ENCODE assay signal across 9 cellular contexts in the genomic region with DNA sequence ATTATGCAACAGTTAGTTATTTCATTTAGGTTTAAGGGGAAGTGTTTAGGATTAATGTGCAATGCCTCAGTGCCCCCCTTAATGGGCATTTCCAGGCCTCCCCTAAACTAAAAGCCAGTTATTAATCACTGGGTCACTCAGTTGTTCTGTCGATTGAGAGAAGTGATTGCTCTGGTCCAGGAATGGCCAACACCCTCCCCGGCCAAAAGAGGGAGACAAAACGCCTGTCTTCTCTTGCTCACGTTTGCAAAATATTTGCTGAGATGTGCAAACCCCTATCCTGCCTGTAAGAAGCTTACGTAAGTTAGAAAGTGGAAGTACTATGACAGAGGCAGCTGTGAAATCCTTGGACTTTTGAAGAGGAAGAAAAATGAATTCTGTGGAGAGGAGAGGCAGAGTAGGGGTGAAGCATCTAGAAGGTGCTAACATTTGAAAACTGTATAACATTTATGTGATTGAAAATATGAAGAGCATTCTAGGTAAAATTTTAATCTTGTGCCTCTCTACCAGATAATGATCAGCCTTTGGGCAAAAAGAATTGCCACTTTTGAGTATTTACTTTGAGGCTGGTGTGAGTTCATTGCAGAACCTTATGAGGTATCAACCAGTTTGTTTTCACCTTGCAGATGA. TPM values are rescaled to one million over a fixed set of nuclear protein-coding genes. Genes with fewer than 3 reads are reported as not detected.
A peak's percentile ranks its signal among the peaks of the same experiment; 100 is the strongest.
DNase-seq lines count a peak whose midpoint lies in the region; ATAC-seq and TF ChIP-seq lines count a peak whose summit lies in the region.
"Had no signal": no experiment of that assay in that cellular context is flagged by ENCODE, and none has a peak within 500 bp of the region (broad histone marks: within the 10 kb centered on the region; RNA-seq: fewer than 3 reads in every experiment).

No MANE protein-coding gene starts in this region.

- no peaks in the 10 kb centered on the region for H3K4me1 ChIP-seq in neural progenitor cell
- H3K4me1 ChIP-seq: psoas muscle had no signal

- no peaks in the 10 kb centered on the region for H3F3A ChIP-seq in neural progenitor cell (ENCODE audit: low read depth)

- H3K4me3 Mint-ChIP-seq in activated CD4-positive, alpha-beta T cell treated with anti-CD3 and anti-CD28 coated beads, Interleukin-2, amount 10 ng/mL, durations not matched to agents 24 days and 14 days: no peak overlapping the region
- no peak overlapping the region for H3K4me3 Mint-ChIP-seq in activated CD4-positive, alpha-beta T cell treated with anti-CD3 and anti-CD28 coated beads, Interleukin-2, amount 10 ng/mL, durations not matched to agents 7 days and 5 days
- no peak overlapping the region for H3K4me3 Mint-ChIP-seq in endothelial cell (ENCODE audit: unreplicated experiment)
- no peak overlapping the region for H3K4me3 Mint-ChIP-seq in neural progenitor cell

- no peaks in the 10 kb centered on the region for H3K9me3 Mint-ChIP-seq in activated CD4-positive, alpha-beta T cell treated with anti-CD3 and anti-CD28 coated beads, Interleukin-2, amount 10 ng/mL, durations not matched to agents 24 days and 14 days
- no peaks in the 10 kb centered on the region for H3K9me3 Mint-ChIP-seq in activated CD4-positive, alpha-beta T cell treated with anti-CD3 and anti-CD28 coated beads, Interleukin-2, amount 10 ng/mL, durations not matched to agents 7 days and 5 days
- H3K9me3 Mint-ChIP-seq in endothelial cell (ENCODE audit: unreplicated experiment) (no peaks in the 10 kb centered on the region), neural progenitor cell (no peaks in the 10 kb centered on the region)

- ATAC-seq in HG02938 (IDR thresholded peaks at IDR 0.05; ENCODE audit: unreplicated experiment): no peak

- no peak overlapping the region for H3K4me3 ChIP-seq in neural progenitor cell
- H3K4me3 ChIP-seq: psoas muscle had no signal

- no peak overlapping the region for H3K27ac ChIP-seq in neural progenitor cell
- H3K27ac ChIP-seq: psoas muscle had no signal

- no peaks in the 10 kb centered on the region for H3K36me3 Mint-ChIP-seq in activated CD4-positive, alpha-beta T cell treated with anti-CD3 and anti-CD28 coated beads, Interleukin-2, amount 10 ng/mL, durations not matched to agents 24 days and 14 days (ENCODE audit: low read depth)
- H3K36me3 Mint-ChIP-seq in activated CD4-positive, alpha-beta T cell treated with anti-CD3 and anti-CD28 coated beads, Interleukin-2, amount 10 ng/mL, durations not matched to agents 7 days and 5 days (ENCODE audit: low read depth): no peaks in the 10 kb centered on the region
- H3K36me3 Mint-ChIP-seq in endothelial cell (ENCODE audit: low read depth, unreplicated experiment): no peaks in the 10 kb centered on the region
- H3K36me3 Mint-ChIP-seq in neural progenitor cell: no peaks in the 10 kb centered on the region

- H3K27ac Mint-ChIP-seq in activated CD4-positive, alpha-beta T cell treated with anti-CD3 and anti-CD28 coated beads, Interleukin-2, amount 10 ng/mL, durations not matched to agents 24 days and 14 days: no peak overlapping the region
- H3K27ac Mint-ChIP-seq in activated CD4-positive, alpha-beta T cell treated with anti-CD3 and anti-CD28 coated beads, Interleukin-2, amount 10 ng/mL, durations not matched to agents 7 days and 5 days: no peak overlapping the region
- no peak overlapping the region for H3K27ac Mint-ChIP-seq in endothelial cell (ENCODE audit: unreplicated experiment)
- H3K27ac Mint-ChIP-seq in neural progenitor cell: no peak overlapping the region

- intact Hi-C loops in activated CD4-positive, alpha-beta T cell treated with anti-CD3 and anti-CD28 coated beads, Interleukin-2, amount 10 ng/mL, durations not matched to agents 24 days and 14 days (cut with micrococcal nuclease): no loop called here

- no peaks in the 10 kb centered on the region for H3K9me3 ChIP-seq in neural progenitor cell (ENCODE audit: low read depth)
- H3K9me3 ChIP-seq: psoas muscle had no signal

- DNase-seq in activated CD4-positive, alpha-beta T cell treated with anti-CD3 and anti-CD28 coated beads, Interleukin-2, amount 10 ng/mL, durations not matched to agents 24 days and 14 days: peak; percentile 54
- no peak for DNase-seq in activated CD4-positive, alpha-beta T cell treated with anti-CD3 and anti-CD28 coated beads, Interleukin-2, amount 10 ng/mL, durations not matched to agents 7 days and 5 days
- DNase-seq in NCI-H526 (lab: John Stamatoyannopoulos, UW) (peak; percentile 68 to 94), endothelial cell (ENCODE audit: low spot score) (peak; percentile 69), neural progenitor cell (ENCODE audit: low spot score) (peak; percentile 64), HPDE6-E6E7 (ENCODE audit: extremely low spot score) (no peak)
- no peak for DNase-seq in stimulated activated CD4-positive, alpha-beta T cell treated with anti-CD3 and anti-CD28 coated beads, Interleukin-12 subunit alpha, Interleukin-12 subunit beta, amount 100 ng/mL, for 4 hours
- DNase-seq: psoas muscle had no signal

- H3K4me2 ChIP-seq in neural progenitor cell: no peak overlapping the region

- no peaks in the 10 kb centered on the region for H3K27me3 Mint-ChIP-seq in activated CD4-positive, alpha-beta T cell treated with anti-CD3 and anti-CD28 coated beads, Interleukin-2, amount 10 ng/mL, durations not matched to agents 24 days and 14 days
- no peaks in the 10 kb centered on the region for H3K27me3 Mint-ChIP-seq in activated CD4-positive, alpha-beta T cell treated with anti-CD3 and anti-CD28 coated beads, Interleukin-2, amount 10 ng/mL, durations not matched to agents 7 days and 5 days
- no peaks in the 10 kb centered on the region for H3K27me3 Mint-ChIP-seq in endothelial cell (ENCODE audit: unreplicated experiment)
- no peaks in the 10 kb centered on the region for H3K27me3 Mint-ChIP-seq in neural progenitor cell (ENCODE audit: insufficient read depth, low read depth)

- no peaks in the 10 kb centered on the region for H3K27me3 ChIP-seq in neural progenitor cell

- no peaks in the 10 kb centered on the region for H4K20me1 ChIP-seq in neural progenitor cell (ENCODE audit: low read depth)

- H3K4me1 Mint-ChIP-seq in activated CD4-positive, alpha-beta T cell treated with anti-CD3 and anti-CD28 coated beads, Interleukin-2, amount 10 ng/mL, durations not matched to agents 24 days and 14 days: no peaks in the 10 kb centered on the region
- no peaks in the 10 kb centered on the region for H3K4me1 Mint-ChIP-seq in activated CD4-positive, alpha-beta T cell treated with anti-CD3 and anti-CD28 coated beads, Interleukin-2, amount 10 ng/mL, durations not matched to agents 7 days and 5 days
- H3K4me1 Mint-ChIP-seq in endothelial cell (ENCODE audit: unreplicated experiment): peaks cover 36% of the 10 kb centered on the region
- H3K4me1 Mint-ChIP-seq in neural progenitor cell: peaks cover 26% of the 10 kb centered on the region

- H3K36me3 ChIP-seq in neural progenitor cell: no peaks in the 10 kb centered on the region

- peak; percentile 32 for TF ChIP-seq CTCF in endothelial cell (IDR thresholded peaks at IDR 0.05; ENCODE audit: unreplicated experiment)
- peak; percentile 70 for TF ChIP-seq CTCF in neural progenitor cell (IDR thresholded peaks at IDR 0.05)

- no peak overlapping the region for H2AFZ ChIP-seq in neural progenitor cell (replicated peaks)

- H3K9ac ChIP-seq in neural progenitor cell: no peak overlapping the region

- CTCF ChIA-PET in activated CD4-positive, alpha-beta T cell treated with anti-CD3 and anti-CD28 coated beads, Interleukin-2, amount 10 ng/mL, durations not matched to agents 7 days and 5 days (lab: Charles Lee): no interaction called here

- no peaks in the 10 kb centered on the region for H3K79me2 ChIP-seq in neural progenitor cell (ENCODE audit: low read depth)

- POLR2A ChIA-PET in activated CD4-positive, alpha-beta T cell treated with anti-CD3 and anti-CD28 coated beads, Interleukin-2, amount 10 ng/mL, durations not matched to agents 7 days and 5 days (lab: Charles Lee): no interaction called here

RNA-seq across cellular contexts. Expression of a gene that starts 37.7 kb away (rescaled TPM):
- total RNA-seq in activated CD4-positive, alpha-beta T cell treated with anti-CD3 and anti-CD28 coated beads, Interleukin-2, amount 10 ng/mL, durations not matched to agents 24 days and 14 days: not detected in 2 replicates
- not detected for total RNA-seq in activated CD4-positive, alpha-beta T cell treated with anti-CD3 and anti-CD28 coated beads, Interleukin-2, amount 10 ng/mL, durations not matched to agents 7 days and 5 days
- total RNA-seq in endothelial cell (ENCODE audit: unreplicated experiment) (3.6 TPM), neural progenitor cell (ENCODE audit: low replicate concordance) (4.3 and 6.0 TPM in 2 replicates)

Comparison
In these comparisons a context has a peak if more than half of its experiments do, and no peak if none do; other contexts are left out.
1. DNase-seq: peak in activated CD4-positive, alpha-beta T cell treated with anti-CD3 and anti-CD28 coated beads, Interleukin-2, amount 10 ng/mL, durations not matched to agents 24 days and 14 days (single experiment), NCI-H526 (2 of 2), endothelial cell (single experiment) and neural progenitor cell (single experiment); none in activated CD4-positive, alpha-beta T cell treated with anti-CD3 and anti-CD28 coated beads, Interleukin-2, amount 10 ng/mL, durations not matched to agents 7 days and 5 days (single experiment), HPDE6-E6E7 (single experiment) and stimulated activated CD4-positive, alpha-beta T cell treated with anti-CD3 and anti-CD28 coated beads, Interleukin-12 subunit alpha, Interleukin-12 subunit beta, amount 100 ng/mL, for 4 hours (single experiment).